Comparison of ENCODE assay signal across 10 cellular contexts in the genomic region with DNA sequence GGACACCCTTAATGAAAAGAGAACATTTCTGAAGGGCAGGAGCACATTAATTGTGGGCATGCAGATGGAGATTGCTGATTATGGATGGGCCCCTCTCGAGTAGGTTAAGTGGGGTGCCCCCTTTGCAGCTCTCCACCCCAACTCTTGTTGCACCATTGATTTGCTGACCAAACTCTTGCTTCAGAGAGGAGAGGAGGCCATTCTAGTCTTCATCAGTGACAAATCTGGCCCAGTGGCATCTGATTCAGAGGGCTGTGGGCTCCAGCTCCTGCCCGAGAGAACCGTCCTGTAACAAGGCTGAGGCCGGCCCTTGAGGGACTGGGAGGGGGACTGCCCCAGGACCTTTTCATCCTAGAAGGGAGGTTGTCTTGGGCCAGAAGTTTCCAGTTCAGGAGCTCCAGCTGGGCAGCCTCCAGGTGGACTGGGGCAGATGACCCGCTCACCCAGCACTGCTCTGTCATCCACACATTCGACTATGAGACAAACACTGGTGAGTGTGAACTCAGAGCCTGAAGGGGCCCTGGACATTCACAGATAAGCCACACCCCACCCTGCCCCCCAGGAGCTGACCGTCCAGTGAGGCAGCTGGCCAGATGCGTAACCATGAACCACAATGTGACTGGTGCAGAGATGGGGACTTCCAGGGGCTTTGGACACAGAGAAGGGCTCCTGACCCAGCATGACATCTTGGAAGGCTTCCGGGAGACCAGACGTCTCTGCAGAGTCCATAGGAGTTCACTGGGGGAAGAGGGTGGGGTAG. TPM values are rescaled to one million over a fixed set of nuclear protein-coding genes. Genes with fewer than 3 reads are reported as not detected.
"Had no signal": no experiment of that assay in that cellular context is flagged by ENCODE, and none has a peak within 500 bp of the region (broad histone marks: within the 10 kb centered on the region; RNA-seq: fewer than 3 reads in every experiment).

No MANE protein-coding gene starts in this region.

- ATAC-seq: HCT116, HepG2 had no signal

- H3K27ac Mint-ChIP-seq: HFFc6, IgD-negative memory B cell had no signal

- H3K4me3 Mint-ChIP-seq: HFFc6, IgD-negative memory B cell had no signal

- H3K27ac ChIP-seq: GM23248, HL-60 had no signal

- H3K9me3 Mint-ChIP-seq: HFFc6, IgD-negative memory B cell had no signal

- H3K4me1 ChIP-seq: HAP-1 had no signal

- H3K4me3 ChIP-seq: GM23248, HAP-1 had no signal

- H3K36me3 ChIP-seq: HAP-1 had no signal

- DNase-seq: GM23248, GOT3, H7, HFFc6, KBM-7 had no signal

- H3K9me3 ChIP-seq: HAP-1 had no signal

- H2AFZ ChIP-seq: GM23248 had no signal

- H3K36me3 Mint-ChIP-seq: IgD-negative memory B cell had no signal

RNA-seq across cellular contexts. Expression of gene TMEM51, which starts 55.0 kb away (rescaled TPM):
- polyA plus RNA-seq: IgD-negative memory B cell had no signal
